8 cellular contexts compared by ENCODE assay signal in the genomic region with DNA sequence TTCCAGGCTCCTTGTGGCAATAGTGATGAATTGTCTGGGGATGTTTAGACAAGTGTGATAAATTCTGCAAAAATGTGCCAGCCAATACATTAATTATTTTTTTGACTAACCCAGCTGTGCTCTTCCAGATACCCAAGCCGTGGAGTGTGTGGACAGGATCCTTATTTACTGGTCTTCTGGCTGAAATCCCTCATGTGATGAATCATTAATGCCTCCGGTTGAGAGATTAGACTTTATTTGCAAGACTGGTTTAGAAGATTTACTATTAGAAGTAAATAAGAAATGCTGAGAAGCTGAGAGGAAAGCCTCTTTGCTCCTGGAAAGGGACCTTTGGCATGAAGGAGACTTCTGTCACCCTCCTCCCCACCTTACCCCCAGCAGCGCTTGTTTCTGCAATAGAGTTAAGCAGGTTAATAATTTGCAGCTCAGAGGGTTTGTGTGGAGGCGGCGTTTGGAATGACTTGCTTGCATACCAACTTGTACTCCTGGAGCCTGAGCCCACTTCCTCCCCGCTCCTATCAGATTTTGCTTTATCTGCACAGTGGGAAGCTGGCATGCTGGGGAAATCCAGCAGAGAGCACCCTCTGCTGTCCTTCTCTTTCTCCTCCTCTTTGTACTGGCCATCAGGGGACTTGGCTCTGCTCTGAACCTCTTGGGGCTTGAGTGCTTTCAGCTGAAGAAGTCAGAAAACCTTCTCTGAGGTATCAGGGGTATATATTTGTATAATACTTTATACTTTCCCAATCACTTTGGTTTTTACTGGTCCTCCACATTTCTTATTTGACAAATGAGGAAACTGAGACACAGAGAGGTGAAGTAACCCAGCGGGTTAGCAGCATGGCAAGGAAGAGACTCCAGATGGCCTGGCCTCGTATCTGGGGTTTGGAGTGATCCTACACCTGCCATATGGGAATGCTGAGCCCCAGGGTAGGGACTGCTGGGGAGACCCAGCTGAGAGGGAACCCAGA. TPM values are rescaled to one million over a fixed set of nuclear protein-coding genes. Genes with fewer than 3 reads are reported as not detected.
DNase-seq lines count a peak whose midpoint lies in the region; ATAC-seq and TF ChIP-seq lines count a peak whose summit lies in the region.

No MANE protein-coding gene starts in this region.

- H3K36me3 ChIP-seq in GM06990 (ENCODE audit: control insufficient read depth, insufficient read depth, low read length) (no peaks in the 10 kb centered on the region), colonic mucosa (no peaks in the 10 kb centered on the region), lung (ENCODE audit: control insufficient read depth in 2 of 2, insufficient read depth in 2 of 2, low read length in 2 of 2) (no peaks in the 10 kb centered on the region)

- peak overlapping the region; percentile 73 for H3K27ac ChIP-seq in 22Rv1
- H3K27ac ChIP-seq in colonic mucosa: peak overlapping the region; percentile 56
- no peak overlapping the region for H3K27ac ChIP-seq in lung (ENCODE audit: low read depth in 1 of 2, low read length in 1 of 2)

- H3K4me1 ChIP-seq in colonic mucosa (peaks cover 10% of the 10 kb centered on the region), lung (ENCODE audit: control insufficient read depth in 2 of 2, insufficient read depth in 2 of 2, low read length in 2 of 2) (peaks cover 0 to 3% of the 10 kb centered on the region in 2 donors)

- TF ChIP-seq CTCF in 22Rv1 (IDR thresholded peaks at IDR 0.05): peak; percentile 60
- peak; percentile 26 for TF ChIP-seq CTCF in GM06990 (IDR thresholded peaks at IDR 0.05; ENCODE audit: insufficient read depth, low read length, poor library complexity, severe bottlenecking)
- peak; percentile 52 for TF ChIP-seq CTCF in colonic mucosa (IDR thresholded peaks at IDR 0.05)
- no peak for TF ChIP-seq CTCF in lung (IDR thresholded peaks at IDR 0.05; ENCODE audit: control extremely low read depth, extremely low read depth)

- H3K27me3 ChIP-seq in GM06990 (replicated peaks; ENCODE audit: control insufficient read depth, insufficient read depth, low read length) (no peaks in the 10 kb centered on the region; the same call in 1 of the 2 replicates), colonic mucosa (no peaks in the 10 kb centered on the region), lung (ENCODE audit: control insufficient read depth, insufficient read depth) (no peaks in the 10 kb centered on the region)

- no peaks in the 10 kb centered on the region for H3K9me3 ChIP-seq in colonic mucosa
- no peaks in the 10 kb centered on the region for H3K9me3 ChIP-seq in lung (ENCODE audit: control insufficient read depth in 2 of 2, insufficient read depth in 1 of 2, low read length in 1 of 2)

- no peak for DNase-seq in GM06990 (ENCODE audit: extremely low read depth, insufficient read length)
- peak; percentile 23 for DNase-seq in NCI-H526 treated with DMSO at 0.1 percent for 48 hours (lab: John Stamatoyannopoulos, UW)
- peak; percentile 76 for DNase-seq in colonic mucosa
- DNase-seq in lung (ENCODE audit: low spot score): peak; percentile 79
- DNase-seq in NCI-H187 treated with DMSO at 0.1 percent for 48 hours (lab: John Stamatoyannopoulos, UW): no peak
- DNase-seq in NK-92 (lab: John Stamatoyannopoulos, UW; ENCODE audit: unreplicated experiment): no peak

- intact Hi-C loops in colonic mucosa (cut with DNase I): loop anchor here (2.0 to 5.0 kb wide), 2 partner anchors 49 to 204 kb away; no protein-coding TSS in a partner anchor

- WGBS in lung, 2 donors: 31 to 42% methylated on average over 8 of the region's 8 CpGs

- no peak overlapping the region for H3K4me3 ChIP-seq in GM06990 (replicated peaks; ENCODE audit: low read depth, low read length)
- no peak overlapping the region for H3K4me3 ChIP-seq in colonic mucosa
- no peak overlapping the region for H3K4me3 ChIP-seq in lung

- ATAC-seq in lung (ENCODE audit: insufficient read depth, low FRiP score) (peak; percentile 92), GM19397 (IDR thresholded peaks at IDR 0.05; ENCODE audit: unreplicated experiment) (no peak)

- H3K9ac ChIP-seq in colonic mucosa (ENCODE audit: low read depth in 2 of 2, low read length in 2 of 2): peak overlapping the region in 1 of 2 donors; percentile 57

RNA-seq across cellular contexts. Expression of a gene that starts 16.3 kb away (rescaled TPM):
- 10 to 100 TPM in 1 of 2 donors, 1 to 10 TPM in 1; 5.5 to 36.5 TPM for total RNA-seq in colonic mucosa
- total RNA-seq in lung: under 1 TPM; 0.09 to 0.54 TPM
- polyA plus RNA-seq in lung: under 1 TPM; 0.10 to 0.12 TPM

Comparison
In these comparisons a context has a peak if more than half of its experiments do, and no peak if none do; other contexts are left out.
1. H3K27ac ChIP-seq: peak in 22Rv1 (single experiment) and colonic mucosa (single experiment); none in lung (0 of 2).
2. DNase-seq: peak in NCI-H526 treated with DMSO at 0.1 percent for 48 hours (single experiment), colonic mucosa (single experiment) and lung (single experiment); none in GM06990 (single experiment), NCI-H187 treated with DMSO at 0.1 percent for 48 hours (single experiment) and NK-92 (single experiment).
3. RNA of a gene that starts 16.3 kb away (total RNA-seq): 5.5 to 36.5 TPM in colonic mucosa; 0.09 to 0.54 TPM in lung; every median in the first group is over 4 times any median in the second.